1 cellular context compared by ENCODE assay signal in the genomic region with DNA sequence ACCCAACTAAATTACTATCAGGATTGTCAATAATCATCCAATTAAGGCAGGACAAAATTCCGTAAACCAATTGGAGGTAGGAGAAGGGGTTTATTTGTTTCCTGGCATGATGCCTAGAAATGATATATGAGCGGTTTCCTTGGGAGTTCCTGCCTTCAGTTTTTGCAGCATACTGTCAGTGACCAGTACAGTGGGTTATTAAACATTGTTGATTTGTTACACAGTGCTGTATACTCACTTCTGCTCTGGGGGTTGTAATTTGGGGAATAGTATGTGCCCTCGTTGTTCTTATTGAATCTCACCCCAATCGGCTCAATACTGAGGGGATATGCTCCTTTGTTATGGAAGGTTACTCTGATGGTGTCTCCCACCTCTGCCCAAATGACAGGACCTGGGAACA.
TF ChIP-seq lines count a peak whose summit lies in the region.

No MANE protein-coding gene starts in this region.

TF ChIP-seq in GM23338, 12 proteins besides CTCF, POLR2A, EP300 and RAD21 (continued from another document):
- TF ChIP-seq, protein P1, sequence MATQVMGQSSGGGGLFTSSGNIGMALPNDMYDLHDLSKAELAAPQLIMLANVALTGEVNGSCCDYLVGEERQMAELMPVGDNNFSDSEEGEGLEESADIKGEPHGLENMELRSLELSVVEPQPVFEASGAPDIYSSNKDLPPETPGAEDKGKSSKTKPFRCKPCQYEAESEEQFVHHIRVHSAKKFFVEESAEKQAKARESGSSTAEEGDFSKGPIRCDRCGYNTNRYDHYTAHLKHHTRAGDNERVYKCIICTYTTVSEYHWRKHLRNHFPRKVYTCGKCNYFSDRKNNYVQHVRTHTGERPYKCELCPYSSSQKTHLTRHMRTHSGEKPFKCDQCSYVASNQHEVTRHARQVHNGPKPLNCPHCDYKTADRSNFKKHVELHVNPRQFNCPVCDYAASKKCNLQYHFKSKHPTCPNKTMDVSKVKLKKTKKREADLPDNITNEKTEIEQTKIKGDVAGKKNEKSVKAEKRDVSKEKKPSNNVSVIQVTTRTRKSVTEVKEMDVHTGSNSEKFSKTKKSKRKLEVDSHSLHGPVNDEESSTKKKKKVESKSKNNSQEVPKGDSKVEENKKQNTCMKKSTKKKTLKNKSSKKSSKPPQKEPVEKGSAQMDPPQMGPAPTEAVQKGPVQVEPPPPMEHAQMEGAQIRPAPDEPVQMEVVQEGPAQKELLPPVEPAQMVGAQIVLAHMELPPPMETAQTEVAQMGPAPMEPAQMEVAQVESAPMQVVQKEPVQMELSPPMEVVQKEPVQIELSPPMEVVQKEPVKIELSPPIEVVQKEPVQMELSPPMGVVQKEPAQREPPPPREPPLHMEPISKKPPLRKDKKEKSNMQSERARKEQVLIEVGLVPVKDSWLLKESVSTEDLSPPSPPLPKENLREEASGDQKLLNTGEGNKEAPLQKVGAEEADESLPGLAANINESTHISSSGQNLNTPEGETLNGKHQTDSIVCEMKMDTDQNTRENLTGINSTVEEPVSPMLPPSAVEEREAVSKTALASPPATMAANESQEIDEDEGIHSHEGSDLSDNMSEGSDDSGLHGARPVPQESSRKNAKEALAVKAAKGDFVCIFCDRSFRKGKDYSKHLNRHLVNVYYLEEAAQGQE (IDR thresholded peaks at IDR 0.05; ENCODE audit: unreplicated experiment) = no peak
- no peak for TF ChIP-seq EZH2 (IDR thresholded peaks at IDR 0.05; ENCODE audit: low read depth, unreplicated experiment)
- no peak for TF ChIP-seq NANOG (IDR thresholded peaks at IDR 0.05; ENCODE audit: borderline replicate concordance)
- TF ChIP-seq ZNF114 (CRISPR knock-in tag; IDR thresholded peaks at IDR 0.05) = no peak
- no peak for TF ChIP-seq ZNF331 (CRISPR knock-in tag; IDR thresholded peaks at IDR 0.05; ENCODE audit: low read depth)
- no peak for TF ChIP-seq STAT1 (IDR thresholded peaks at IDR 0.05; ENCODE audit: unreplicated experiment)
- TF ChIP-seq, protein P2, sequence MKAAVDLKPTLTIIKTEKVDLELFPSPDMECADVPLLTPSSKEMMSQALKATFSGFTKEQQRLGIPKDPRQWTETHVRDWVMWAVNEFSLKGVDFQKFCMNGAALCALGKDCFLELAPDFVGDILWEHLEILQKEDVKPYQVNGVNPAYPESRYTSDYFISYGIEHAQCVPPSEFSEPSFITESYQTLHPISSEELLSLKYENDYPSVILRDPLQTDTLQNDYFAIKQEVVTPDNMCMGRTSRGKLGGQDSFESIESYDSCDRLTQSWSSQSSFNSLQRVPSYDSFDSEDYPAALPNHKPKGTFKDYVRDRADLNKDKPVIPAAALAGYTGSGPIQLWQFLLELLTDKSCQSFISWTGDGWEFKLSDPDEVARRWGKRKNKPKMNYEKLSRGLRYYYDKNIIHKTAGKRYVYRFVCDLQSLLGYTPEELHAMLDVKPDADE (IDR thresholded peaks at IDR 0.05) = no peak
- TF ChIP-seq CREB1 (CRISPR knock-in tag; IDR thresholded peaks at IDR 0.05; ENCODE audit: low read depth) = no peak
- TF ChIP-seq EZH2phosphoT487 (IDR thresholded peaks at IDR 0.05; ENCODE audit: unreplicated experiment) = no peak
- TF ChIP-seq JUNB (IDR thresholded peaks at IDR 0.05; ENCODE audit: unreplicated experiment) = no peak
